8 cellular contexts compared by ENCODE assay signal in the genomic region with DNA sequence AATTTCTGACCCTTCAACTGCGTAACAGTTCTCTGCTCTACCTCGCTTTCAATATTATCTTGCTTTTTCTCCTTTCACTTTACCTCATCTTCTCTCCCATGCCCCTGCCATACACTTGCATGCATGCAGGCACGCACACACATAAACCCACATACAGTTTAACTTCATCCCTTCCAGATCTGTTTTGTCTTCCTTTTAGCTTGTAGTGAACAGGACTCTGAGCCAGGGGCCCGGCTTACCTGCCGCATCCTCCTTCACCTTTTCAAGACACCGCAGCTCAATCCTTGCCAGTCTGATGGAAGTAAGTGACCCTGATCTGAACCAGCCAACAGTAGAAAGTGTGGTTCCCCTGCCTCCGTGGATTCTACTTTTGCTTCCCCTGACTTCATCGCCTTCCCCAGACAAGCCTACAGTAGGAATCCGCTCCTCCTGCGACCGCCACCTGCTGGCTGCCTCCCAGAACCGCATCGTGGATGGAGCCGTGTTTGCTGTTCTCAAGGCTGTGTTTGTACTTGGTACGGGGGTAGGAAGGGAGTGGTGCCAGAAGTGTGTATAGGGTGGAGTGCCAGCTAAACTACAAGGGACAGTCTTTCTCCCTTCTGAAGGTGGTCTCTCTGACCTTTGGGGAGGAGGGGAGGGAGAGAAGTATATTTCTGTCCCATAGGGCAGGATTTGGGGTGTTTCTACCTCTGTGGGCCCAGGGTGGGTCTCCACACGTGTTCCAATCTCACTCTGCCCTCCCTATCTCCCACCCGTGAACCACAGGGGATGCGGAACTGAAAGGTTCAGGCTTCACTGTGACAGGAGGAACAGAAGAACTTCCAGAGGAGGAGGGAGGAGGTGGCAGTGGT. TPM values are rescaled to one million over a fixed set of nuclear protein-coding genes. Genes with fewer than 3 reads are reported as not detected.
DNase-seq lines count a peak whose midpoint lies in the region; ATAC-seq and TF ChIP-seq lines count a peak whose summit lies in the region.

No MANE protein-coding gene starts in this region.

- DNase-seq in T-helper 9 cell (peak; percentile 76), anterior cingulate cortex (lab: John Stamatoyannopoulos, UW) (peak in 52 of 58 donors; percentile 1 to 68 (median 27)), hepatocyte (ENCODE audit: low spot score) (peak; percentile 71), NCI-H226 (no peak)
- DNase-seq in stimulated activated CD4-positive, alpha-beta T cell treated with anti-CD3 and anti-CD28 coated beads, Interleukin-12 subunit alpha, Interleukin-12 subunit beta, amount 100 ng/mL, for 4 hours: peak; percentile 67

- no peaks in the 10 kb centered on the region for H3K9me2 ChIP-seq in hepatocyte (replicated peaks; ENCODE audit: insufficient read depth)

- H3K36me3 ChIP-seq in ACC112 (ENCODE audit: insufficient read depth, low read length): no peaks in the 10 kb centered on the region
- peaks cover 97% of the 10 kb centered on the region for H3K36me3 ChIP-seq in KOPT-K1 (ENCODE audit: insufficient read depth, low read length)
- H3K36me3 ChIP-seq in hepatocyte (replicated peaks; ENCODE audit: insufficient read depth, low read depth): no peaks in the 10 kb centered on the region

- no peak overlapping the region for H3K4me3 ChIP-seq in ACC112 (ENCODE audit: low read depth, low read length)
- no peak overlapping the region for H3K4me3 ChIP-seq in hepatocyte

- peak; percentile 90 for ATAC-seq in GM18511 (IDR thresholded peaks at IDR 0.05; ENCODE audit: unreplicated experiment)

- no peak overlapping the region for H3K4me2 ChIP-seq in hepatocyte

- H3K27ac ChIP-seq in ACC112 (ENCODE audit: low read depth, low read length) (peak overlapping the region; percentile 23; the same call in 1 of the 2 replicates), KOPT-K1 (ENCODE audit: low read depth, low read length, poor library complexity, severe bottlenecking) (peak overlapping the region; percentile 19), hepatocyte (no peak overlapping the region)

- peaks cover 12% of the 10 kb centered on the region for H3K4me1 ChIP-seq in ACC112 (ENCODE audit: control insufficient read depth, insufficient read depth, low read length, unreplicated experiment)
- H3K4me1 ChIP-seq in hepatocyte (ENCODE audit: insufficient read depth): no peaks in the 10 kb centered on the region

- no peaks in the 10 kb centered on the region for H4K20me1 ChIP-seq in hepatocyte (ENCODE audit: insufficient read depth, poor library complexity, severe bottlenecking)

- H2AFZ ChIP-seq in ACC112 (ENCODE audit: low read length, unreplicated experiment) (no peak overlapping the region), hepatocyte (no peak overlapping the region)

- no peaks in the 10 kb centered on the region for H3K79me2 ChIP-seq in ACC112 (ENCODE audit: control insufficient read depth, insufficient read depth, low read length, unreplicated experiment)
- H3K79me2 ChIP-seq in hepatocyte: no peaks in the 10 kb centered on the region

- H3K27me3 ChIP-seq in ACC112 (ENCODE audit: insufficient read depth, low read length) (no peaks in the 10 kb centered on the region), hepatocyte (no peaks in the 10 kb centered on the region)

- 51% methylated on average over 18 of the region's 18 CpGs for WGBS in hepatocyte (ENCODE audit: low lambda C conversion rate, missing lambda C conversion rate)

- TF ChIP-seq CTCF in hepatocyte (IDR thresholded peaks at IDR 0.05; ENCODE audit: poor library complexity): peak; percentile 69

- no peaks in the 10 kb centered on the region for H3K9me3 ChIP-seq in KOPT-K1 (ENCODE audit: insufficient read depth, low read length, poor library complexity, severe bottlenecking)
- no peaks in the 10 kb centered on the region for H3K9me3 ChIP-seq in hepatocyte (ENCODE audit: low read depth)

RNA-seq across cellular contexts. Expression of gene MED12, which starts 10.7 kb away (rescaled TPM):
- 24.9 and 32.7 TPM in 2 replicates for total RNA-seq in hepatocyte
- polyA plus RNA-seq in hepatocyte: 12.9 and 15.7 TPM in 2 replicates

RNA-seq across cellular contexts. Expression of gene NLGN3, which starts 15.5 kb away (rescaled TPM):
- total RNA-seq in hepatocyte: 1.6 and 2.7 TPM in 2 replicates
- polyA plus RNA-seq in hepatocyte: 0.79 and 1.6 TPM in 2 replicates

RNA-seq across cellular contexts. Expression of gene IL2RG, which starts 17.8 kb away (rescaled TPM):
- total RNA-seq in hepatocyte: 7.1 and 14.1 TPM in 2 replicates
- 11.2 and 13.5 TPM in 2 replicates for polyA plus RNA-seq in hepatocyte

RNA-seq across cellular contexts. Expression of gene CXorf65, which starts 22.6 kb away (rescaled TPM):
- total RNA-seq in hepatocyte: not detected in 2 replicates
- not detected in 2 replicates for polyA plus RNA-seq in hepatocyte

RNA-seq across cellular contexts. Expression of gene FOXO4, which starts 33.5 kb away (rescaled TPM):
- total RNA-seq in hepatocyte: 9.7 and 10.8 TPM in 2 replicates
- polyA plus RNA-seq in hepatocyte: 3.5 and 6.3 TPM in 2 replicates
